ENCODE assay signal across 8 cellular contexts in the genomic region with DNA sequence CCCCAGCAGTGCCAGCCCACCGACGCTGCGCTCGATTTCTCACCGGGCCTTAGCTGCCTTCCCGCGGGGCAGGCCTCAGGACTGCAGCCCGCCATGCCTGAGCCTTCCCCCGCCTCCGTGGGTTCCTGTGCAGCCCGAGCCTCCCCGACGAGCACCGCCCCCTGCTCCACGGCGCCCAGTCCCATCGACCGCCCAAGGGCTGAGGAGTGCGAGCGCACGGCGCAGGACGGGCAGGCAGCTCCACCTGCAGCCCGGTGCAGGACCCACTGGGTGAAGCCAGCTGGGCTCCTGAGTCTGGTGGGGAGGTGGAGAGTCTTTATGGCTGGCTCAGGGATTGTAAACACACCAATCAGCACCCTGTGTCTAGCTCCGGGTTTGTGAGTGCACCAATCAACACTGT. TPM values are rescaled to one million over a fixed set of nuclear protein-coding genes. Genes with fewer than 3 reads are reported as not detected.
DNase-seq lines count a peak whose midpoint lies in the region; ATAC-seq, FAIRE-seq and TF ChIP-seq lines count a peak whose summit lies in the region.
"Not testable (repeated sequence)": the region's sequence is repeated elsewhere in the genome, so short reads cannot be mapped to it uniquely, and the experiment has no call there.

No MANE protein-coding gene starts in this region.

- not testable (repeated sequence) for H3K9me1 ChIP-seq in keratinocyte (ENCODE audit: control insufficient read depth, extremely low read depth, insufficient read depth, low read length)

- H3K36me3 ChIP-seq in Karpas-422 (ENCODE audit: insufficient read depth, low read length); colonic mucosa; keratinocyte (ENCODE audit: control insufficient read depth in 2 of 2, extremely low read depth in 1 of 2, insufficient read depth in 2 of 2, low read length in 2 of 2); vagina: not testable (repeated sequence)

- H3K79me2 ChIP-seq in Karpas-422 (ENCODE audit: low read length); keratinocyte (ENCODE audit: control insufficient read depth, insufficient read depth, low read length): not testable (repeated sequence)

- H3K4me3 ChIP-seq in Karpas-422 (ENCODE audit: low read length), result peak overlapping the region; percentile 32; the same call in 1 of the 2 replicates
- H3K4me3 ChIP-seq in colonic mucosa, result peak overlapping the region; percentile 18
- not testable (repeated sequence) for H3K4me3 ChIP-seq in keratinocyte (ENCODE audit: control insufficient read depth in 2 of 3, extremely low read depth in 1 of 3, insufficient read depth in 2 of 3, low read depth in 1 of 3, low read length in 3 of 3)
- H3K4me3 ChIP-seq in vagina, result peak overlapping the region; percentile 35 to 40

- H3K4me1 ChIP-seq in Karpas-422 (ENCODE audit: low read length); colonic mucosa; keratinocyte (ENCODE audit: control insufficient read depth, extremely low read depth, insufficient read depth, low read length): not testable (repeated sequence)
- peaks cover 19% of the 10 kb centered on the region for H3K4me1 ChIP-seq in vagina

- not testable (repeated sequence) for TF ChIP-seq POLR2A in vagina (IDR thresholded peaks at IDR 0.05)

- DNase-seq in Karpas-422, result peak; percentile 60
- DNase-seq in activated CD4-positive, alpha-beta T cell treated with anti-CD3 and anti-CD28 coated beads, Interleukin-2, amount 50 U/mL, for 24 hours (ENCODE audit: low read depth in 1 of 2, low spot score in 1 of 2), result peak; percentile 15 to 17
- DNase-seq in activated T-helper 9 cell treated with anti-CD3 and anti-CD28 coated beads, Interleukin-2, amount 50 U/mL, for 16 hours (ENCODE audit: low read depth), result peak; percentile 43
- not testable (repeated sequence) for DNase-seq in colonic mucosa; keratinocyte (ENCODE audit: low read depth, low spot score); vagina (ENCODE audit: extremely low spot score in 2 of 2)
- peak; percentile 55 for DNase-seq in sciatic nerve (ENCODE audit: low spot score)
- peak; percentile 43 to 47 for DNase-seq in stimulated activated CD8-positive, alpha-beta memory T cell treated with anti-CD3 and anti-CD28 coated beads, Interleukin-15, amount 100 ng/mL, for 48 hours (ENCODE audit: low read depth in 2 of 2)

- ATAC-seq in sciatic nerve, result not testable (repeated sequence)

- TF ChIP-seq CTCF in colonic mucosa (IDR thresholded peaks at IDR 0.05); vagina (IDR thresholded peaks at IDR 0.05): not testable (repeated sequence)
- TF ChIP-seq CTCF in keratinocyte (optimal IDR thresholded peaks at IDR 0.05 in 1 of 3, IDR thresholded peaks at IDR 0.05 in 1 of 3, conservative IDR thresholded peaks at IDR 0.05 in 1 of 3; ENCODE audit: extremely low read depth in 1 of 3, insufficient read depth in 2 of 3, low read length in 3 of 3), result peak; percentile 16 to 25 (median 22)

- not testable (repeated sequence) for H3K9me3 ChIP-seq in Karpas-422 (ENCODE audit: low read length); colonic mucosa; keratinocyte (ENCODE audit: control insufficient read depth, low read depth, low read length); vagina

- intact Hi-C loops in colonic mucosa (cut with DNase I); sciatic nerve (cut with DNase I); vagina (cut with DNase I): not testable (repeated sequence)

- H3K27me3 ChIP-seq in Karpas-422 (ENCODE audit: low read length); colonic mucosa; keratinocyte (ENCODE audit: control insufficient read depth, extremely low read depth, insufficient read depth, low read length); vagina: not testable (repeated sequence)

- H3K9me2 ChIP-seq in Karpas-422 (replicated peaks; ENCODE audit: insufficient read depth, low read length), result not testable (repeated sequence)

- not testable (repeated sequence) for FAIRE-seq in keratinocyte (lab: Jason Lieb, UNC)

- H3K4me2 ChIP-seq in Karpas-422 (ENCODE audit: low read depth, low read length, poor library complexity, severe bottlenecking) (peak overlapping the region; percentile 34), keratinocyte (ENCODE audit: control insufficient read depth, extremely low read depth, insufficient read depth, low read depth, low read length) (peak overlapping the region; percentile 11)

- H4K20me1 ChIP-seq in Karpas-422 (ENCODE audit: insufficient read depth, low read depth, low read length); keratinocyte (ENCODE audit: control insufficient read depth, extremely low read depth, insufficient read depth, low read length): not testable (repeated sequence)

- H3K27ac ChIP-seq in Karpas-422 (ENCODE audit: low read length); colonic mucosa; keratinocyte (ENCODE audit: control insufficient read depth, insufficient read depth, low read length): not testable (repeated sequence)
- H3K27ac ChIP-seq in vagina, result peak overlapping the region; percentile 50

- dilution Hi-C loops in keratinocyte (cut with MboI; ENCODE audit: extremely low pct_ligation_motif_present, low sequenced_read_pairs), result not testable (repeated sequence)

- H3K9ac ChIP-seq in Karpas-422 (ENCODE audit: low read length); colonic mucosa (ENCODE audit: low read depth in 2 of 2, low read length in 2 of 2); keratinocyte (ENCODE audit: control insufficient read depth, extremely low read depth, insufficient read depth, low read length): not testable (repeated sequence)

- H2AFZ ChIP-seq in Karpas-422 (ENCODE audit: low read length); keratinocyte (ENCODE audit: control insufficient read depth, low read length): not testable (repeated sequence)

RNA-seq across cellular contexts. Expression of a gene that starts 33.7 kb away (rescaled TPM):
- total RNA-seq in Karpas-422 (2014; rRNA removed; shearing (Covaris generic); ENCODE audit: low replicate concordance), result 1.3 and 5.9 TPM in 2 replicates
- 10 to 100 TPM; 18.8 to 27.2 TPM for total RNA-seq in colonic mucosa
- polyA plus RNA-seq in keratinocyte, result 5.1 to 7.0 TPM (median 5.4 TPM) in 3 replicates
- 21.8 TPM for polyA plus RNA-seq in keratinocyte (2011; ENCODE audit: low read depth)
- 2.6 and 3.8 TPM in 2 replicates for polyA plus RNA-seq in keratinocyte (2011; cell fraction: cytosol; rRNA removed)
- polyA plus RNA-seq in keratinocyte (2011; cell fraction: nucleus; rRNA removed), result 10.2 TPM in 2 replicates
- 6.4 and 15.8 TPM in 2 replicates for polyA plus RNA-seq in keratinocyte (2012; ENCODE audit: low replicate concordance)
- 15.2 to 37.1 TPM (median 28.8 TPM) in 3 replicates for polyA minus RNA-seq in keratinocyte
- polyA minus RNA-seq in keratinocyte (2011; cell fraction: cytosol; rRNA and poly(A)+ RNA removed), result 6.1 TPM
- polyA minus RNA-seq in keratinocyte (2011; cell fraction: nucleus; rRNA and poly(A)+ RNA removed), result 24.1 and 47.5 TPM in 2 replicates
- total RNA-seq in sciatic nerve, result 63.8 TPM
- total RNA-seq in vagina, result 75.9 TPM
